21 cellular contexts compared by ENCODE assay signal in genomic region chr5:157766441-157766840, GRCh38. TPM values are rescaled to one million over a fixed set of nuclear protein-coding genes. Genes with fewer than 3 reads are reported as not detected.
DNase-seq lines count a peak whose midpoint lies in the region; ATAC-seq, FAIRE-seq and TF ChIP-seq lines count a peak whose summit lies in the region.
"Had no signal": no experiment of that assay in that cellular context is flagged by ENCODE, and none has a peak within 500 bp of the region (broad histone marks: within the 10 kb centered on the region; RNA-seq: fewer than 3 reads in every experiment).

No MANE protein-coding gene starts in this region.

- TF ChIP-seq CTCF in HEK293 (tag by site-specific recombination; IDR thresholded peaks at IDR 0.05), result no peak
- no peak for TF ChIP-seq CTCF in GM12878 (IDR thresholded peaks at IDR 0.05 in 2 of 3, conservative IDR thresholded peaks at IDR 0.05 in 1 of 3; ENCODE audit: control insufficient read depth in 2 of 3, extremely low read depth in 1 of 3, insufficient read depth in 1 of 3, low read depth in 3 of 3, low read length in 3 of 3)
- TF ChIP-seq CTCF in neural progenitor cell (IDR thresholded peaks at IDR 0.05), result no peak
- no peak for TF ChIP-seq CTCF in gastroesophageal sphincter (IDR thresholded peaks at IDR 0.05)

- TF ChIP-seq POLR2A in GM12891 (IDR thresholded peaks at IDR 0.05; ENCODE audit: low read depth, low read length) (no peak), GM12878 (IDR thresholded peaks at IDR 0.05; ENCODE audit: low read depth, low read length) (no peak), gastroesophageal sphincter (IDR thresholded peaks at IDR 0.05) (no peak)

- H3K9ac ChIP-seq in GM12878 (ENCODE audit: control insufficient read depth, insufficient read depth, low read length) (no peak overlapping the region), neural progenitor cell (no peak overlapping the region)
- H3K9ac ChIP-seq: BLaER1 had no signal

- H3K27me3 ChIP-seq in GM12878 (replicated peaks in 1 of 2; ENCODE audit: control insufficient read depth in 2 of 2, insufficient read depth in 2 of 2, low read length in 1 of 2), result no peaks in the 10 kb centered on the region
- H3K27me3 ChIP-seq in neural progenitor cell, result no peaks in the 10 kb centered on the region
- no peaks in the 10 kb centered on the region for H3K27me3 ChIP-seq in effector memory CD4-positive, alpha-beta T cell (replicated peaks; ENCODE audit: control insufficient read depth, insufficient read depth, low read length, poor library complexity, severe bottlenecking)
- H3K27me3 ChIP-seq in gastroesophageal sphincter, result no peaks in the 10 kb centered on the region
- H3K27me3 ChIP-seq: BLaER1 had no signal

- H3F3A ChIP-seq in neural progenitor cell (ENCODE audit: low read depth), result peaks cover 7% of the 10 kb centered on the region

- ATAC-seq in GM12878, result no peak
- ATAC-seq in gastroesophageal sphincter, result no peak
- ATAC-seq: CD8-positive, alpha-beta T cell had no signal

- RAD21 ChIA-PET in GM12878 (lab: Charles Lee; ENCODE audit: unreplicated experiment), result no interaction called here

- SMC1A ChIA-PET in GM12878 (lab: Charles Lee; ENCODE audit: uncharacterized antibody, unreplicated experiment), result no interaction called here

- FAIRE-seq in GM12891 (lab: Jason Lieb, UNC), result peak; percentile 50
- no peak for FAIRE-seq in GM12878 (lab: Jason Lieb, UNC)
- FAIRE-seq: G401.6, GM12892 had no signal

- H3K4me3 Mint-ChIP-seq in neural progenitor cell, result no peak overlapping the region
- H3K4me3 Mint-ChIP-seq: B cell; CD4-positive, CD25-positive, alpha-beta regulatory T cell; CD8-positive, alpha-beta T cell had no signal

- peak overlapping the region; percentile 54 for H3K27ac Mint-ChIP-seq in neural progenitor cell
- H3K27ac Mint-ChIP-seq: B cell; CD4-positive, CD25-positive, alpha-beta regulatory T cell; CD8-positive, alpha-beta T cell had no signal

- no peak for TF ChIP-seq EP300 in GM12878 (IDR thresholded peaks at IDR 0.05; ENCODE audit: borderline replicate concordance in 1 of 2, control insufficient read depth in 1 of 2, low read depth in 2 of 2, low read length in 2 of 2)
- no peak for TF ChIP-seq EP300 in gastroesophageal sphincter (IDR thresholded peaks at IDR 0.05)

- H3K36me3 Mint-ChIP-seq in neural progenitor cell, result no peaks in the 10 kb centered on the region
- H3K36me3 Mint-ChIP-seq: CD4-positive, CD25-positive, alpha-beta regulatory T cell; CD8-positive, alpha-beta T cell had no signal

- WGBS in GM12878 (ENCODE audit: insufficient coverage, insufficient replicate concordance, low lambda C conversion rate, missing lambda C conversion rate), result 84% methylated on average over 6 of the region's 7 CpGs
- WGBS in gastroesophageal sphincter (ENCODE audit: low coverage in 1 of 2), 2 donors, result 72 to 97% methylated on average over 4 to 7 of the region's 7 CpGs

- intact Hi-C loops in GM12878 (cut with micrococcal nuclease; ENCODE audit: unreplicated experiment), result no loop called here

- H3K4me1 Mint-ChIP-seq in neural progenitor cell, result peaks cover 17% of the 10 kb centered on the region
- H3K4me1 Mint-ChIP-seq: B cell; CD4-positive, CD25-positive, alpha-beta regulatory T cell had no signal

- H3K4me3 ChIP-seq in HEK293 (ENCODE audit: low read depth, low read length) (no peak overlapping the region), GM12878 (no peak overlapping the region), neural progenitor cell (no peak overlapping the region), gastroesophageal sphincter (no peak overlapping the region)
- no peak overlapping the region for H3K4me3 ChIP-seq in effector memory CD4-positive, alpha-beta T cell (ENCODE audit: insufficient read depth, low read depth, low read length, poor library complexity, severe bottlenecking)
- H3K4me3 ChIP-seq: BLaER1 had no signal

- CTCF ChIA-PET in HEK293 (lab: Yijun Ruan, JAX), result interaction anchor here (0.5 kb wide), 1 partner anchor 18 kb away, joined by 3 read pairs; no protein-coding TSS in a partner anchor
- CTCF ChIA-PET in GM12878 (lab: Yijun Ruan, JAX), result interaction anchor here (0.8 kb wide), 1 partner anchor 11 kb away, joined by 3 read pairs; no protein-coding TSS in a partner anchor

- POLR2A ChIA-PET in HEK293 (lab: Yijun Ruan, JAX) (no interaction called here), GM12878 (lab: Charles Lee) (no interaction called here)

- H3K4me1 ChIP-seq in HEK293 (ENCODE audit: control insufficient read depth, insufficient read depth, low read length), result no peaks in the 10 kb centered on the region
- H3K4me1 ChIP-seq in GM12878 (ENCODE audit: control insufficient read depth, insufficient read depth, low read length), result no peaks in the 10 kb centered on the region
- peaks cover 6% of the 10 kb centered on the region for H3K4me1 ChIP-seq in neural progenitor cell
- peaks cover 3% of the 10 kb centered on the region for H3K4me1 ChIP-seq in effector memory CD4-positive, alpha-beta T cell (ENCODE audit: control insufficient read depth, insufficient read depth, low read length, poor library complexity, severe bottlenecking)
- peaks cover 0 to 12% (median 3%) of the 10 kb centered on the region in 3 donors for H3K4me1 ChIP-seq in gastroesophageal sphincter
- H3K4me1 ChIP-seq: Caco-2 had no signal

- DNase-seq in GM12891 (ENCODE audit: insufficient read length, low spot score) (no peak), GM12878 (ENCODE audit: low read depth, low spot score) (no peak), neural progenitor cell (ENCODE audit: low spot score) (no peak), NCI-H1436 treated with DMSO at 0.1 percent for 48 hours (lab: John Stamatoyannopoulos, UW) (no peak), NCI-H748 (lab: John Stamatoyannopoulos, UW; ENCODE audit: unreplicated experiment) (no peak)
- no peak for DNase-seq in effector memory CD4-positive, alpha-beta T cell
- DNase-seq: Caco-2; CD4-positive, CD25-positive, alpha-beta regulatory T cell; CD8-positive, alpha-beta T cell; DMS153; DND-41; GOT3; H7; HCEC 1CT had no signal

- H2AFZ ChIP-seq in GM12878 (ENCODE audit: control insufficient read depth, low read depth, low read length) (no peak overlapping the region), neural progenitor cell (replicated peaks) (no peak overlapping the region)

- no peaks in the 10 kb centered on the region for H3K9me3 Mint-ChIP-seq in neural progenitor cell

- H3K27ac ChIP-seq in HEK293 (ENCODE audit: extremely low read depth, low read depth, low read length) (no peak overlapping the region), GM12878 (ENCODE audit: control insufficient read depth, insufficient read depth) (no peak overlapping the region), neural progenitor cell (no peak overlapping the region), gastroesophageal sphincter (no peak overlapping the region)
- no peak overlapping the region for H3K27ac ChIP-seq in effector memory CD4-positive, alpha-beta T cell (ENCODE audit: insufficient read depth, low read length, poor library complexity, severe bottlenecking)
- H3K27ac ChIP-seq: BLaER1, C4-2B had no signal

- no peaks in the 10 kb centered on the region for H3K9me3 ChIP-seq in HEK293 (ENCODE audit: control insufficient read depth, insufficient read depth, low read depth, low read length)
- H3K9me3 ChIP-seq in GM12878 (replicated peaks; ENCODE audit: control insufficient read depth, insufficient read depth, low read length), result no peaks in the 10 kb centered on the region
- H3K9me3 ChIP-seq in neural progenitor cell (ENCODE audit: low read depth), result no peaks in the 10 kb centered on the region
- H3K9me3 ChIP-seq in effector memory CD4-positive, alpha-beta T cell (ENCODE audit: control insufficient read depth, low read length), result no peaks in the 10 kb centered on the region
- no peaks in the 10 kb centered on the region for H3K9me3 ChIP-seq in gastroesophageal sphincter
- H3K9me3 ChIP-seq: Caco-2 had no signal

- H3K36me3 ChIP-seq in HEK293 (ENCODE audit: control insufficient read depth in 2 of 2, insufficient read depth in 1 of 2, low read length in 2 of 2), result peaks cover 0 to 2% of the 10 kb centered on the region in 2 experiments; a peak in 1 of 3 replicates
- no peaks in the 10 kb centered on the region for H3K36me3 ChIP-seq in GM12878 (ENCODE audit: control insufficient read depth in 2 of 2, insufficient read depth in 2 of 2, low read length in 1 of 2)
- no peaks in the 10 kb centered on the region for H3K36me3 ChIP-seq in neural progenitor cell
- H3K36me3 ChIP-seq in effector memory CD4-positive, alpha-beta T cell (ENCODE audit: control insufficient read depth, insufficient read depth, low read length), result no peaks in the 10 kb centered on the region
- no peaks in the 10 kb centered on the region for H3K36me3 ChIP-seq in gastroesophageal sphincter
- H3K36me3 ChIP-seq: BLaER1 had no signal

- TF ChIP-seq RAD21 in GM12878 (IDR thresholded peaks at IDR 0.05; ENCODE audit: insufficient read depth, low read depth, low read length), result no peak

- H3K27me3 Mint-ChIP-seq in neural progenitor cell (ENCODE audit: insufficient read depth, low read depth), result peaks cover 2% of the 10 kb centered on the region
- H3K27me3 Mint-ChIP-seq: B cell; CD4-positive, CD25-positive, alpha-beta regulatory T cell had no signal

- no TSS peak for BruUV-seq in GM12878 (replicated peaks; lab: Mats Ljungman, UMichigan)

- H3K4me2 ChIP-seq in GM12878 (ENCODE audit: control insufficient read depth, insufficient read depth) (no peak overlapping the region), neural progenitor cell (no peak overlapping the region)
- H3K4me2 ChIP-seq: BLaER1 had no signal

- H3K79me2 ChIP-seq in GM12878 (ENCODE audit: control insufficient read depth, insufficient read depth, low read length) (no peaks in the 10 kb centered on the region), neural progenitor cell (ENCODE audit: low read depth) (no peaks in the 10 kb centered on the region)

- peaks cover 2% of the 10 kb centered on the region; the same call in 1 of the 2 replicates for H4K20me1 ChIP-seq in GM12878 (ENCODE audit: control insufficient read depth, insufficient read depth)
- H4K20me1 ChIP-seq in neural progenitor cell (ENCODE audit: low read depth), result no peaks in the 10 kb centered on the region
- H4K20me1 ChIP-seq: BLaER1 had no signal

- in situ Hi-C loops in GM12878 (cut with MboI), result loop anchor here (10.0 kb wide), 1 partner anchor 1368 kb away; no protein-coding TSS in a partner anchor

RNA-seq across cellular contexts. Expression of gene LSM11, which starts 22.9 kb away (rescaled TPM):
- polyA plus RNA-seq in GM12891 (2012; ENCODE audit: low read depth, missing spikeins), result 1.2 TPM
- total RNA-seq in GM12878 (2013; cell fraction: nucleolus; rRNA removed), result 5.6 and 5.8 TPM in 2 replicates
- total RNA-seq in GM12878 (2014; rRNA removed), result 5.5 and 6.9 TPM in 2 replicates
- total RNA-seq in GM12878 (2014; rRNA removed; fragmentation: Illumina TruSeq; extraction: Trizol), result 5.3 and 6.0 TPM in 2 replicates
- total RNA-seq in GM12878 (2021), result 6.0 TPM in 2 replicates
- 1.4 TPM for polyA plus RNA-seq in GM12878 (2011; ENCODE audit: low read depth)
- polyA plus RNA-seq in GM12878 (2011; rRNA removed), result 8.5 and 11.2 TPM in 2 replicates
- polyA plus RNA-seq in GM12878 (2011; cell fraction: cytosol; rRNA removed), result 3.9 and 4.2 TPM in 2 replicates
- polyA plus RNA-seq in GM12878 (2011; cell fraction: nucleus; rRNA removed), result 6.9 and 7.1 TPM in 2 replicates
- 1.9 and 2.0 TPM in 2 replicates for polyA plus RNA-seq in GM12878 (2012)
- 4.9 and 6.0 TPM in 2 replicates for polyA plus RNA-seq in GM12878 (2014; fragmentation: Illumina TruSeq; extraction: Trizol)
- 1 to 10 TPM; 1.5 to 2.1 TPM for polyA plus RNA-seq in GM12878 (2014; fragmentation: Nextera tagmentation; extraction: Ambion mirVana)
- polyA plus RNA-seq in GM12878 (2014; rRNA removed), result 3.5 and 3.8 TPM in 2 replicates
- polyA plus RNA-seq in GM12878 (2016; fragmentation: Nextera tagmentation; extraction: Ambion mirVana), result 1 to 10 TPM in 1 of 2 experiments, under 1 TPM in 1; 0.71 to 1.5 TPM
- polyA minus RNA-seq in GM12878 (2011; rRNA and poly(A)+ RNA removed), result 6.9 and 7.6 TPM in 2 replicates
- 2.8 and 2.9 TPM in 2 replicates for polyA minus RNA-seq in GM12878 (2011; cell fraction: cytosol; rRNA and poly(A)+ RNA removed)
- 2.2 and 2.6 TPM in 2 replicates for polyA minus RNA-seq in GM12878 (2011; cell fraction: nucleus; rRNA and poly(A)+ RNA removed)
- 10.7 and 13.6 TPM in 2 replicates for total RNA-seq in neural progenitor cell (ENCODE audit: low replicate concordance)
- total RNA-seq in gastroesophageal sphincter, result 10 to 100 TPM; 14.8 to 38.4 (median 27.3) TPM

RNA-seq across cellular contexts. Expression of gene THG1L, which starts 35.2 kb away (rescaled TPM):
- 22.3 TPM for polyA plus RNA-seq in GM12891 (2012; ENCODE audit: low read depth, missing spikeins)
- 16.9 and 19.6 TPM in 2 replicates for total RNA-seq in GM12878 (2013; cell fraction: nucleolus; rRNA removed)
- 26.2 and 36.5 TPM in 2 replicates for total RNA-seq in GM12878 (2014; rRNA removed)
- total RNA-seq in GM12878 (2014; rRNA removed; fragmentation: Illumina TruSeq; extraction: Trizol), result 38.6 and 40.7 TPM in 2 replicates
- 24.8 and 26.5 TPM in 2 replicates for total RNA-seq in GM12878 (2021)
- polyA plus RNA-seq in GM12878 (2011; ENCODE audit: low read depth), result 14.9 TPM
- 54.8 and 55.7 TPM in 2 replicates for polyA plus RNA-seq in GM12878 (2011; rRNA removed)
- 36.0 and 46.6 TPM in 2 replicates for polyA plus RNA-seq in GM12878 (2011; cell fraction: cytosol; rRNA removed)
- polyA plus RNA-seq in GM12878 (2011; cell fraction: nucleus; rRNA removed), result 20.5 and 27.5 TPM in 2 replicates
- polyA plus RNA-seq in GM12878 (2012), result 24.6 and 29.2 TPM in 2 replicates
- 32.8 and 33.5 TPM in 2 replicates for polyA plus RNA-seq in GM12878 (2014; fragmentation: Illumina TruSeq; extraction: Trizol)
- 10 to 100 TPM; 37.2 to 58.0 TPM for polyA plus RNA-seq in GM12878 (2014; fragmentation: Nextera tagmentation; extraction: Ambion mirVana)
- polyA plus RNA-seq in GM12878 (2014; rRNA removed), result 34.0 and 35.4 TPM in 2 replicates
- 10 to 100 TPM; 25.5 to 26.9 TPM for polyA plus RNA-seq in GM12878 (2016; fragmentation: Nextera tagmentation; extraction: Ambion mirVana)
- 61.8 and 77.6 TPM in 2 replicates for polyA minus RNA-seq in GM12878 (2011; rRNA and poly(A)+ RNA removed)
- polyA minus RNA-seq in GM12878 (2011; cell fraction: cytosol; rRNA and poly(A)+ RNA removed), result 17.1 and 17.8 TPM in 2 replicates
- polyA minus RNA-seq in GM12878 (2011; cell fraction: nucleus; rRNA and poly(A)+ RNA removed), result 10.0 and 15.5 TPM in 2 replicates
- 15.1 and 20.5 TPM in 2 replicates for total RNA-seq in neural progenitor cell (ENCODE audit: low replicate concordance)
- 10 to 100 TPM; 13.2 to 20.3 (median 15.5) TPM for total RNA-seq in gastroesophageal sphincter
